Comparison of ENCODE assay signal across 2 cellular contexts in the genomic region with DNA sequence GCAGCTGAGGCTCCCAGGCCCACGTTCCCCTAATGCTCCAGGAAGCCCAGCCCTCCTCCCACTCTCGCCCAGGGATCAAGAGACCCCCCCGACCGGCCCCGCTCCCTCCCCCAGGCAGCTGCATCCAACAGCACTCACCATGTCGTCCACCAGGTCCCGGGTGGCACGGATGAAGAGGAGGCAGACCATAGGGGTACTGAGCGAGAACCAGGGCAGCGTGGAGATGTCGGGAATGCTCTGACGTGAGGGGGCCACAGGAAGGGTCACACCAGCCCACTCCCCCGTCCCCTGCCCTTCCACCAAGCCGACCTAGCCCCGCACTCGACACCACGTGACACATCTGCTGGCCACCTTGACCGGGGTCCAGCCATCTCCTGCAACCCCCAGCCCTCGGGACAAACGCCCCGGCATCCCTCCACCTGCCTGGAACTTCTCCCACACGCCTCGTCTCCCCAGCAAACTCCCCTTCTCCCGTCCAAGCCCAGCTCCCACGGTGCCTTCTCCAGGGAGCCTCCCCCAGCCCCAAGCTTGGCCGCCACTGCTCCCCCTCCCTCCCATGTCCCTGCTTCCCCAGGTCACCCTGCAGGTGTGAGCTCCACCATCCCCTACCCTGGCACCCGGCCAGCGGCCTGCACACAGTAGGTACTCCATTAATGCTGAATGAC.
A peak's percentile ranks its signal among the peaks of the same experiment; 100 is the strongest.
TF ChIP-seq lines count a peak whose summit lies in the region.

No MANE protein-coding gene starts in this region.

TF ChIP-seq in K562, 482 proteins besides CTCF, POLR2A, EP300 and RAD21:
- TF ChIP-seq ZNF41 (CRISPR knock-in tag; conservative IDR thresholded peaks at IDR 0.05) (no peak), NFIC (IDR thresholded peaks at IDR 0.05) (peak; percentile 78), CHD4 (IDR thresholded peaks at IDR 0.05; ENCODE audit: insufficient read depth, insufficient replicate concordance, low read depth, low read length, poor library complexity, severe bottlenecking) (no peak), JUND (IDR thresholded peaks at IDR 0.05; ENCODE audit: borderline replicate concordance, low read depth, low read length) (no peak), JUND (tag; IDR thresholded peaks at IDR 0.05; ENCODE audit: borderline replicate concordance, low read depth, low read length) (no peak), ZNF398 (CRISPR knock-in tag; IDR thresholded peaks at IDR 0.05) (no peak), ZNF431 (CRISPR knock-in tag; IDR thresholded peaks at IDR 0.05) (no peak), HDAC6 (IDR thresholded peaks at IDR 0.05; ENCODE audit: low read depth, low read length) (no peak), MEF2D (tag; conservative IDR thresholded peaks at IDR 0.05; ENCODE audit: low read depth) (no peak), ZKSCAN1 (IDR thresholded peaks at IDR 0.05; ENCODE audit: low read depth, low read length) (peak; percentile 83; the same call in 1 of the 2 replicates), ZNF146 (CRISPR knock-in tag; IDR thresholded peaks at IDR 0.05; ENCODE audit: unreplicated experiment) (no peak), HNRNPLL (IDR thresholded peaks at IDR 0.05; ENCODE audit: low read depth, low read length, poor library complexity, severe bottlenecking) (no peak), SREBF1 (IDR thresholded peaks at IDR 0.05; ENCODE audit: borderline replicate concordance, low read depth, low read length) (no peak)
- TF ChIP-seq, protein P1, sequence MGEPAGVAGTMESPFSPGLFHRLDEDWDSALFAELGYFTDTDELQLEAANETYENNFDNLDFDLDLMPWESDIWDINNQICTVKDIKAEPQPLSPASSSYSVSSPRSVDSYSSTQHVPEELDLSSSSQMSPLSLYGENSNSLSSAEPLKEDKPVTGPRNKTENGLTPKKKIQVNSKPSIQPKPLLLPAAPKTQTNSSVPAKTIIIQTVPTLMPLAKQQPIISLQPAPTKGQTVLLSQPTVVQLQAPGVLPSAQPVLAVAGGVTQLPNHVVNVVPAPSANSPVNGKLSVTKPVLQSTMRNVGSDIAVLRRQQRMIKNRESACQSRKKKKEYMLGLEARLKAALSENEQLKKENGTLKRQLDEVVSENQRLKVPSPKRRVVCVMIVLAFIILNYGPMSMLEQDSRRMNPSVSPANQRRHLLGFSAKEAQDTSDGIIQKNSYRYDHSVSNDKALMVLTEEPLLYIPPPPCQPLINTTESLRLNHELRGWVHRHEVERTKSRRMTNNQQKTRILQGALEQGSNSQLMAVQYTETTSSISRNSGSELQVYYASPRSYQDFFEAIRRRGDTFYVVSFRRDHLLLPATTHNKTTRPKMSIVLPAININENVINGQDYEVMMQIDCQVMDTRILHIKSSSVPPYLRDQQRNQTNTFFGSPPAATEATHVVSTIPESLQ (CRISPR knock-in tag; IDR thresholded peaks at IDR 0.05): no peak

TF ChIP-seq in SK-N-SH, 30 proteins besides CTCF, POLR2A, EP300 and RAD21:
- no peak for TF ChIP-seq MAX (IDR thresholded peaks at IDR 0.05; ENCODE audit: low read depth)
- TF ChIP-seq EZH2phosphoT487 (IDR thresholded peaks at IDR 0.05; ENCODE audit: borderline replicate concordance, low read depth): no peak
- no peak for TF ChIP-seq JUND (IDR thresholded peaks at IDR 0.05)
- TF ChIP-seq FOXM1 (IDR thresholded peaks at IDR 0.05; ENCODE audit: low read depth): no peak
- TF ChIP-seq, protein P2, sequence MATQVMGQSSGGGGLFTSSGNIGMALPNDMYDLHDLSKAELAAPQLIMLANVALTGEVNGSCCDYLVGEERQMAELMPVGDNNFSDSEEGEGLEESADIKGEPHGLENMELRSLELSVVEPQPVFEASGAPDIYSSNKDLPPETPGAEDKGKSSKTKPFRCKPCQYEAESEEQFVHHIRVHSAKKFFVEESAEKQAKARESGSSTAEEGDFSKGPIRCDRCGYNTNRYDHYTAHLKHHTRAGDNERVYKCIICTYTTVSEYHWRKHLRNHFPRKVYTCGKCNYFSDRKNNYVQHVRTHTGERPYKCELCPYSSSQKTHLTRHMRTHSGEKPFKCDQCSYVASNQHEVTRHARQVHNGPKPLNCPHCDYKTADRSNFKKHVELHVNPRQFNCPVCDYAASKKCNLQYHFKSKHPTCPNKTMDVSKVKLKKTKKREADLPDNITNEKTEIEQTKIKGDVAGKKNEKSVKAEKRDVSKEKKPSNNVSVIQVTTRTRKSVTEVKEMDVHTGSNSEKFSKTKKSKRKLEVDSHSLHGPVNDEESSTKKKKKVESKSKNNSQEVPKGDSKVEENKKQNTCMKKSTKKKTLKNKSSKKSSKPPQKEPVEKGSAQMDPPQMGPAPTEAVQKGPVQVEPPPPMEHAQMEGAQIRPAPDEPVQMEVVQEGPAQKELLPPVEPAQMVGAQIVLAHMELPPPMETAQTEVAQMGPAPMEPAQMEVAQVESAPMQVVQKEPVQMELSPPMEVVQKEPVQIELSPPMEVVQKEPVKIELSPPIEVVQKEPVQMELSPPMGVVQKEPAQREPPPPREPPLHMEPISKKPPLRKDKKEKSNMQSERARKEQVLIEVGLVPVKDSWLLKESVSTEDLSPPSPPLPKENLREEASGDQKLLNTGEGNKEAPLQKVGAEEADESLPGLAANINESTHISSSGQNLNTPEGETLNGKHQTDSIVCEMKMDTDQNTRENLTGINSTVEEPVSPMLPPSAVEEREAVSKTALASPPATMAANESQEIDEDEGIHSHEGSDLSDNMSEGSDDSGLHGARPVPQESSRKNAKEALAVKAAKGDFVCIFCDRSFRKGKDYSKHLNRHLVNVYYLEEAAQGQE (IDR thresholded peaks at IDR 0.05; ENCODE audit: low read depth, low read length): no peak
